In genomic region chr2:32220445-32220844, GRCh38 we compare ENCODE assay signal across 36 cellular contexts. TPM values are rescaled to one million over a fixed set of nuclear protein-coding genes. Genes with fewer than 3 reads are reported as not detected.
"Had no signal": no experiment of that assay in that cellular context is flagged by ENCODE, and none has a peak within 500 bp of the region (broad histone marks: within the 10 kb centered on the region; RNA-seq: fewer than 3 reads in every experiment).

No MANE protein-coding gene starts in this region.

- DNase-seq: Karpas-422, Kasumi-1, MG63, MM.1S, MV-4-11, NCI-H1048, NCI-H1092, NCI-H1092 treated with DMSO at 0.1 percent for 48 hours, NCI-H1105, NCI-H1105 treated with DMSO at 0.1 percent for 48 hours, NCI-H1417, NCI-H1417 treated with DMSO at 0.1 percent for 48 hours, NCI-H1436, NCI-H1436 treated with DMSO at 0.1 percent for 48 hours, NCI-H146, NCI-H1694, NCI-H1694 treated with DMSO at 0.1 percent for 48 hours, NCI-H187, NCI-H187 treated with DMSO at 0.1 percent for 48 hours, NCI-H1930, NCI-H2029, NCI-H2029 treated with DMSO at 0.1 percent for 48 hours, NCI-H2081, NCI-H2081 treated with DMSO at 0.1 percent for 48 hours, NCI-H2107, NCI-H2171, NCI-H2171 treated with DMSO at 0.1 percent for 48 hours, NCI-H2227 treated with DMSO at 0.1 percent for 48 hours, NCI-H226, NCI-H345, NCI-H446, NCI-H446 treated with DMSO at 0.1 percent for 48 hours, NCI-H510A had no signal

- H3K27me3 ChIP-seq: MG63 had no signal

- H3K9me3 ChIP-seq: MG63 had no signal

- H3K9ac ChIP-seq: KMS-11 had no signal

- H3K4me2 ChIP-seq: KMS-11 had no signal

- H3K27ac ChIP-seq: KMS-11 had no signal

- H3K4me3 ChIP-seq: MG63 had no signal

RNA-seq across cellular contexts. Expression of gene NLRC4, which starts 44.2 kb away (rescaled TPM):
- total RNA-seq: LHCN-M2, M059J had no signal
